In genomic region chr19:14147797-14148605, GRCh38 we compare ENCODE assay signal across 8 cellular contexts. TPM values are rescaled to one million over a fixed set of nuclear protein-coding genes. Genes with fewer than 3 reads are reported as not detected.
DNase-seq lines count a peak whose midpoint lies in the region; ATAC-seq and TF ChIP-seq lines count a peak whose summit lies in the region.

No MANE protein-coding gene starts in this region.

- H3K4me1 Mint-ChIP-seq in mesothelial cell of epicardium: peaks cover 20% of the 10 kb centered on the region
- H3K4me1 Mint-ChIP-seq in stimulated activated naive B cell treated with anti-CD40 and anti-IgM and Interleukin-4, amounts not matched to agents 10 μg/mL and 1 μg/mL and 100 μg/mL, for 72 hours: peaks cover 19 to 40% of the 10 kb centered on the region in 2 donors

- H3K36me3 Mint-ChIP-seq in mesothelial cell of epicardium: peaks cover 9% of the 10 kb centered on the region
- H3K36me3 Mint-ChIP-seq in stimulated activated naive B cell treated with anti-CD40 and anti-IgM and Interleukin-4, amounts not matched to agents 10 μg/mL and 1 μg/mL and 100 μg/mL, for 72 hours: peaks cover 2 to 4% of the 10 kb centered on the region in 2 donors

- peak overlapping the region; percentile 66 for H3K27ac Mint-ChIP-seq in mesothelial cell of epicardium
- H3K27ac Mint-ChIP-seq in stimulated activated naive B cell treated with anti-CD40 and anti-IgM and Interleukin-4, amounts not matched to agents 10 μg/mL and 1 μg/mL and 100 μg/mL, for 72 hours: peak overlapping the region; percentile 79

- no peaks in the 10 kb centered on the region for H3K27me3 Mint-ChIP-seq in mesothelial cell of epicardium (ENCODE audit: low read depth)
- no peaks in the 10 kb centered on the region for H3K27me3 Mint-ChIP-seq in stimulated activated naive B cell treated with anti-CD40 and anti-IgM and Interleukin-4, amounts not matched to agents 10 μg/mL and 1 μg/mL and 100 μg/mL, for 72 hours

- peak; percentile 83 for ATAC-seq in stimulated activated naive B cell treated with anti-CD40 and anti-IgM and Interleukin-4, amounts not matched to agents 10 μg/mL and 1 μg/mL and 100 μg/mL, for 72 hours (replicated peaks)
- no peak for ATAC-seq in GM21447 (IDR thresholded peaks at IDR 0.05; ENCODE audit: unreplicated experiment)

- no peaks in the 10 kb centered on the region for H3K9me3 Mint-ChIP-seq in mesothelial cell of epicardium
- H3K9me3 Mint-ChIP-seq in stimulated activated naive B cell treated with anti-CD40 and anti-IgM and Interleukin-4, amounts not matched to agents 10 μg/mL and 1 μg/mL and 100 μg/mL, for 72 hours: no peaks in the 10 kb centered on the region

- no peak for TF ChIP-seq POLR2A in erythroblast (IDR thresholded peaks at IDR 0.05; ENCODE audit: low read length)

- peak; percentile 61 for TF ChIP-seq CTCF in GM10266 (IDR thresholded peaks at IDR 0.05; ENCODE audit: control insufficient read depth, insufficient read depth, low read depth, missing control alignments)
- peak; percentile 70 for TF ChIP-seq CTCF in mesothelial cell of epicardium (IDR thresholded peaks at IDR 0.05; ENCODE audit: unreplicated experiment)

- no peak overlapping the region for H3K4me3 Mint-ChIP-seq in mesothelial cell of epicardium
- peak overlapping the region; percentile 20 to 22 for H3K4me3 Mint-ChIP-seq in stimulated activated naive B cell treated with anti-CD40 and anti-IgM and Interleukin-4, amounts not matched to agents 10 μg/mL and 1 μg/mL and 100 μg/mL, for 72 hours

- DNase-seq in GM10266 (ENCODE audit: extremely low spot score): peak; percentile 77
- DNase-seq in NCI-H2196 treated with DMSO at 0.1 percent for 48 hours (lab: John Stamatoyannopoulos, UW; ENCODE audit: unreplicated experiment): peak; percentile 39
- peak; percentile 64 for DNase-seq in activated T-cell treated with anti-CD3 and anti-CD28 coated beads, Interleukin-2, amount 50 U/mL, for 1 hour
- DNase-seq in erythroblast (lab: John Stamatoyannopoulos, UW): peak; percentile 39 to 58
- peak in 1 of 2 experiments; percentile 79 for DNase-seq in mesothelial cell of epicardium (ENCODE audit: low spot score in 2 of 2, unreplicated experiment in 2 of 2)
- peak; percentile 30 for DNase-seq in stimulated activated naive B cell treated with anti-CD40 and anti-IgM and Interleukin-4, amounts not matched to agents 10 μg/mL and 1 μg/mL and 100 μg/mL, for 72 hours
- DNase-seq in NCI-H2107 treated with DMSO at 0.1 percent for 48 hours (lab: John Stamatoyannopoulos, UW; ENCODE audit: unreplicated experiment): no peak

RNA-seq across cellular contexts. Expression of gene ASF1B, which starts 11.6 kb away (rescaled TPM):
- 6.3 to 8.9 TPM (median 8.4 TPM) in 3 replicates for total RNA-seq in mesothelial cell of epicardium

RNA-seq across cellular contexts. Expression of gene PRKACA, which starts 30.4 kb away (rescaled TPM):
- 80.9 to 87.7 TPM (median 82.9 TPM) in 3 replicates for total RNA-seq in mesothelial cell of epicardium

RNA-seq across cellular contexts. Expression of gene SAMD1, which starts 57.5 kb away (rescaled TPM):
- 67.8 to 74.2 TPM (median 74.0 TPM) in 3 replicates for total RNA-seq in mesothelial cell of epicardium

RNA-seq across cellular contexts. Expression of gene ADGRL1, which starts 58.0 kb away (rescaled TPM):
- 97.9 to 106 TPM (median 102 TPM) in 3 replicates for total RNA-seq in mesothelial cell of epicardium
